Comparison of ENCODE assay signal across 26 cellular contexts in the genomic region with DNA sequence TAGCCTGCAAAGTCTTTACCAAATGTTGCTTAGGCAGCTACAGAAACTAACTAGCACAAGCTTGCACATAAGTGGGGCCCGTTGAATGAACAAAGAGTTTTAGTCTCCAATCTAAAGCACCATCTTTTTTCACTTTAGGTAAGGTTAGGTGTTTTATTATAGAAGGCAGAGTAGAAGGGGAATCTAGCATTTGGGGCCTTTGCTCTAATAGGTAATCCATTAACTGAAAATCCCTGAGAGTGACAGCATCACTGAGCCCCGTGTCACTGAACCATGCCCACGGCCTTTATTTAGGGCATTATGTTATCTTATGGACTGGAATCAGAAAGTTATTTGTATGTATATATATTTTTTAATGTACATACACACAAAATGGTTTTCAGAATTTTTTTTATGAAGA. TPM values are rescaled to one million over a fixed set of nuclear protein-coding genes. Genes with fewer than 3 reads are reported as not detected.
DNase-seq lines count a peak whose midpoint lies in the region; ATAC-seq and TF ChIP-seq lines count a peak whose summit lies in the region.
"Had no signal": no experiment of that assay in that cellular context is flagged by ENCODE, and none has a peak within 500 bp of the region (broad histone marks: within the 10 kb centered on the region; RNA-seq: fewer than 3 reads in every experiment).

No MANE protein-coding gene starts in this region.

- peaks cover 4 to 5% of the 10 kb centered on the region in 2 donors for H3K4me1 Mint-ChIP-seq in natural killer cell
- H3K4me1 Mint-ChIP-seq: naive thymus-derived CD8-positive, alpha-beta T cell; T-helper 17 cell had no signal

- peak; percentile 50 for ATAC-seq in GM19397 (IDR thresholded peaks at IDR 0.05; ENCODE audit: unreplicated experiment)
- ATAC-seq in GM18502 (IDR thresholded peaks at IDR 0.05; ENCODE audit: poor library complexity, unreplicated experiment), result no peak
- ATAC-seq in GM21825 (IDR thresholded peaks at IDR 0.05; ENCODE audit: unreplicated experiment), result no peak
- no peak for ATAC-seq in natural killer cell
- ATAC-seq: activated CD8-positive, alpha-beta T cell treated with anti-CD3 and anti-CD28 coated beads, Interleukin-2, amount 10 ng/mL, durations not matched to agents 7 days and 5 days; HCT116; heart right ventricle; left lung; naive thymus-derived CD8-positive, alpha-beta T cell; T-helper 17 cell had no signal

- DNase-seq in Caki2 (ENCODE audit: low read depth), result peak; percentile 44
- peak; percentile 8 for DNase-seq in HuH-7 (ENCODE audit: low spot score)
- DNase-seq in left kidney (ENCODE audit: low read depth, low spot score), result peak; percentile 15
- DNase-seq in activated CD4-positive, alpha-beta T cell treated with anti-CD3 and anti-CD28 coated beads, Interleukin-2, amount 50 U/mL, for 48 hours, result no peak
- DNase-seq in natural killer cell, result no peak
- DNase-seq: activated CD4-positive, alpha-beta T cell treated with anti-CD3 and anti-CD28 coated beads for 1 hour; activated CD8-positive, alpha-beta T cell treated with anti-CD3 and anti-CD28 coated beads, Interleukin-2, amount 10 ng/mL, durations not matched to agents 7 days and 5 days; activated gamma-delta T cell treated with Interleukin-2 at 50 U/mL for 16 hours; activated T-cell treated with anti-CD3 and anti-CD28 coated beads, Interleukin-2, amount 50 U/mL, for 24 hours; brain microvascular endothelial cell; effector CD4-positive, alpha-beta T cell; heart right ventricle; left lung; naive thymus-derived CD8-positive, alpha-beta T cell; NCI-H1436; NCI-H2107; NCI-H510A treated with DMSO at 0.1 percent for 48 hours; RPMI8226; stimulated activated CD4-positive, alpha-beta T cell treated with anti-CD3 and anti-CD28 coated beads, Interleukin-4, amount 100 ng/mL, for 24 hours; stimulated activated naive B cell treated with anti-CD40 and anti-IgM and Interleukin-4, amounts not matched to agents 10 μg/mL and 1 μg/mL and 100 μg/mL, for 72 hours; T-helper 17 cell had no signal

- H3K4me3 Mint-ChIP-seq in natural killer cell, result no peak overlapping the region
- H3K4me3 Mint-ChIP-seq: activated CD8-positive, alpha-beta T cell treated with anti-CD3 and anti-CD28 coated beads, Interleukin-2, amount 10 ng/mL, durations not matched to agents 7 days and 5 days; activated T-cell treated with anti-CD3 and anti-CD28 coated beads, Interleukin-2, amount 50 U/mL, for 24 hours; mesothelial cell of epicardium; naive thymus-derived CD8-positive, alpha-beta T cell; stimulated activated naive B cell treated with anti-CD40 and anti-IgM and Interleukin-4, amounts not matched to agents 10 μg/mL and 1 μg/mL and 100 μg/mL, for 72 hours; T-helper 17 cell had no signal

- H3K27me3 Mint-ChIP-seq in natural killer cell (ENCODE audit: low read depth in 2 of 2), result no peaks in the 10 kb centered on the region
- H3K27me3 Mint-ChIP-seq: activated T-cell treated with anti-CD3 and anti-CD28 coated beads, Interleukin-2, amount 50 U/mL, for 24 hours; naive thymus-derived CD8-positive, alpha-beta T cell; stimulated activated naive B cell treated with anti-CD40 and anti-IgM and Interleukin-4, amounts not matched to agents 10 μg/mL and 1 μg/mL and 100 μg/mL, for 72 hours; T-helper 17 cell had no signal

- no peak for TF ChIP-seq CTCF in natural killer cell (IDR thresholded peaks at IDR 0.05)

- intact Hi-C loops in natural killer cell (cut with micrococcal nuclease), result no loop called here

- H3K36me3 Mint-ChIP-seq in natural killer cell, result no peaks in the 10 kb centered on the region
- H3K36me3 Mint-ChIP-seq: mesothelial cell of epicardium; naive thymus-derived CD8-positive, alpha-beta T cell had no signal

- no peak overlapping the region for H3K27ac Mint-ChIP-seq in natural killer cell
- H3K27ac Mint-ChIP-seq: activated CD8-positive, alpha-beta T cell treated with anti-CD3 and anti-CD28 coated beads, Interleukin-2, amount 10 ng/mL, durations not matched to agents 7 days and 5 days; activated T-cell treated with anti-CD3 and anti-CD28 coated beads, Interleukin-2, amount 50 U/mL, for 24 hours; mesothelial cell of epicardium; naive thymus-derived CD8-positive, alpha-beta T cell; stimulated activated naive B cell treated with anti-CD40 and anti-IgM and Interleukin-4, amounts not matched to agents 10 μg/mL and 1 μg/mL and 100 μg/mL, for 72 hours; T-helper 17 cell had no signal

- H3K9me3 Mint-ChIP-seq in natural killer cell, result no peaks in the 10 kb centered on the region
- H3K9me3 Mint-ChIP-seq: naive thymus-derived CD8-positive, alpha-beta T cell; stimulated activated naive B cell treated with anti-CD40 and anti-IgM and Interleukin-4, amounts not matched to agents 10 μg/mL and 1 μg/mL and 100 μg/mL, for 72 hours had no signal

- in situ Hi-C loops in Caki2 (cut with HindIII; ENCODE audit: low pct_unique_long_range_greater_than_20kb, low sequenced_read_pairs), result no loop called here

RNA-seq across cellular contexts. Expression of a gene that starts 25.1 kb away (rescaled TPM):
- total RNA-seq in Caki2 (2014; rRNA removed; shearing (Covaris generic); ENCODE audit: low replicate concordance), result 17.1 and 20.4 TPM in 2 replicates
- total RNA-seq in natural killer cell, result 1 to 10 TPM; 6.1 to 8.1 (median 7.9) TPM

Comparison
In these comparisons a context has a peak if more than half of its experiments do, and no peak if none do; other contexts are left out.
1. DNase-seq: peak in Caki2 (single experiment), HuH-7 (single experiment) and left kidney (single experiment); none in activated CD4-positive, alpha-beta T cell treated with anti-CD3 and anti-CD28 coated beads, Interleukin-2, amount 50 U/mL, for 48 hours (0 of 2) and natural killer cell (single experiment).